18 cellular contexts compared by ENCODE assay signal in genomic region chr3:134037168-134037567, GRCh38. TPM values are rescaled to one million over a fixed set of nuclear protein-coding genes. Genes with fewer than 3 reads are reported as not detected.
DNase-seq lines count a peak whose midpoint lies in the region; ATAC-seq, FAIRE-seq and TF ChIP-seq lines count a peak whose summit lies in the region.
"Had no signal": no experiment of that assay in that cellular context is flagged by ENCODE, and none has a peak within 500 bp of the region (broad histone marks: within the 10 kb centered on the region; RNA-seq: fewer than 3 reads in every experiment).

No MANE protein-coding gene starts in this region.

- no peak for ATAC-seq in activated CD8-positive, alpha-beta memory T cell treated with anti-CD3 and anti-CD28 coated beads, Interleukin-2, amount 10 ng/mL, durations not matched to agents 7 days and 5 days
- no peak for ATAC-seq in natural killer cell treated with Interleukin-12 subunit alpha and Interleukin-12 subunit beta and Interleukin-15 and Interleukin-18, amount 100 ng/mL, for 72 hours

- H3K27me3 ChIP-seq in hepatocyte (no peaks in the 10 kb centered on the region), neuronal stem cell (ENCODE audit: control insufficient read depth in 3 of 3, insufficient read depth in 3 of 3, low read depth in 1 of 3, low read length in 3 of 3) (peaks cover 0 to 12% (median 0%) of the 10 kb centered on the region in 3 experiments), small intestine (ENCODE audit: control insufficient read depth in 2 of 2, insufficient read depth in 2 of 2, low read length in 2 of 2) (no peaks in the 10 kb centered on the region)
- H3K27me3 ChIP-seq: BLaER1 had no signal

- no peak for FAIRE-seq in small intestine (lab: Jason Lieb, UNC)
- FAIRE-seq: GM19239, H1 had no signal

- peak overlapping the region; percentile 31 for H3K23ac ChIP-seq in neuronal stem cell (ENCODE audit: low read depth, low read length, poor library complexity)

- H3K9me2 ChIP-seq in hepatocyte (replicated peaks; ENCODE audit: insufficient read depth), result no peaks in the 10 kb centered on the region

- no peak overlapping the region for H3K4me3 Mint-ChIP-seq in activated CD8-positive, alpha-beta memory T cell treated with anti-CD3 and anti-CD28 coated beads, Interleukin-2, amount 10 ng/mL, durations not matched to agents 7 days and 5 days
- no peak overlapping the region for H3K4me3 Mint-ChIP-seq in natural killer cell treated with Interleukin-12 subunit alpha and Interleukin-12 subunit beta and Interleukin-15 and Interleukin-18, amount 100 ng/mL, for 72 hours
- H3K4me3 Mint-ChIP-seq: CD8-positive, alpha-beta memory T cell had no signal

- H3K4me3 ChIP-seq in hepatocyte (no peak overlapping the region), neuronal stem cell (ENCODE audit: low read length in 2 of 2) (no peak overlapping the region), small intestine (ENCODE audit: low read depth in 1 of 2, low read length in 2 of 2) (no peak overlapping the region)
- H3K4me3 ChIP-seq: BLaER1, HAP-1 had no signal

- H3K27ac Mint-ChIP-seq in activated CD8-positive, alpha-beta memory T cell treated with anti-CD3 and anti-CD28 coated beads, Interleukin-2, amount 10 ng/mL, durations not matched to agents 7 days and 5 days, result no peak overlapping the region
- H3K27ac Mint-ChIP-seq in natural killer cell treated with Interleukin-12 subunit alpha and Interleukin-12 subunit beta and Interleukin-15 and Interleukin-18, amount 100 ng/mL, for 72 hours, result no peak overlapping the region

- DNase-seq in activated CD8-positive, alpha-beta memory T cell treated with anti-CD3 and anti-CD28 coated beads, Interleukin-2, amount 10 ng/mL, durations not matched to agents 7 days and 5 days, result peak; percentile 37
- no peak for DNase-seq in activated CD8-positive, alpha-beta memory T cell treated with anti-CD3 and anti-CD28 coated beads, Interleukin-2, amount 50 U/mL, for 48 hours
- DNase-seq in hepatocyte (ENCODE audit: low spot score) (no peak), neuronal stem cell (ENCODE audit: low spot score) (no peak), small intestine (peak; percentile 45), NCI-H187 treated with DMSO at 0.1 percent for 48 hours (lab: John Stamatoyannopoulos, UW) (no peak), NCI-H1105 treated with DMSO at 0.1 percent for 48 hours (lab: John Stamatoyannopoulos, UW) (no peak)
- no peak for DNase-seq in natural killer cell treated with Interleukin-12 subunit alpha and Interleukin-12 subunit beta and Interleukin-15 and Interleukin-18, amount 100 ng/mL, for 72 hours (ENCODE audit: low spot score)
- DNase-seq: 8988T; AML-193; Caco-2; CD8-positive, alpha-beta memory T cell; DMS53; GF-D8 had no signal

- H3K18ac ChIP-seq in neuronal stem cell (ENCODE audit: low read length), result peak overlapping the region; percentile 27

- H3K9me3 ChIP-seq in hepatocyte (ENCODE audit: low read depth) (no peaks in the 10 kb centered on the region), neuronal stem cell (replicated peaks in 1 of 2; ENCODE audit: control insufficient read depth in 2 of 2, insufficient read depth in 1 of 2, low read depth in 1 of 2, low read length in 2 of 2) (no peaks in the 10 kb centered on the region), small intestine (ENCODE audit: control insufficient read depth, low read depth) (no peaks in the 10 kb centered on the region)
- H3K9me3 ChIP-seq: Caco-2 had no signal

- H3K27ac ChIP-seq in hepatocyte, result peak overlapping the region; percentile 98
- H3K27ac ChIP-seq in neuronal stem cell (replicated peaks; ENCODE audit: low read length), result no peak overlapping the region
- peak overlapping the region in 1 of 2 donors; percentile 90 for H3K27ac ChIP-seq in small intestine (ENCODE audit: low read depth in 1 of 2, low read length in 1 of 2)
- H3K27ac ChIP-seq: BLaER1 had no signal

- H3K36me3 ChIP-seq in hepatocyte (replicated peaks; ENCODE audit: insufficient read depth, low read depth) (no peaks in the 10 kb centered on the region), neuronal stem cell (replicated peaks in 1 of 2; ENCODE audit: control insufficient read depth in 2 of 2, insufficient read depth in 2 of 2, low read length in 2 of 2) (no peaks in the 10 kb centered on the region), small intestine (ENCODE audit: control insufficient read depth in 2 of 2, insufficient read depth in 2 of 2, low read length in 2 of 2) (no peaks in the 10 kb centered on the region)
- H3K36me3 ChIP-seq: BLaER1, HAP-1 had no signal

- no peaks in the 10 kb centered on the region for H3K4me1 Mint-ChIP-seq in activated CD8-positive, alpha-beta memory T cell treated with anti-CD3 and anti-CD28 coated beads, Interleukin-2, amount 10 ng/mL, durations not matched to agents 7 days and 5 days
- no peaks in the 10 kb centered on the region for H3K4me1 Mint-ChIP-seq in natural killer cell treated with Interleukin-12 subunit alpha and Interleukin-12 subunit beta and Interleukin-15 and Interleukin-18, amount 100 ng/mL, for 72 hours (ENCODE audit: low read depth in 2 of 2)
- H3K4me1 Mint-ChIP-seq: CD8-positive, alpha-beta memory T cell had no signal

- WGBS in hepatocyte (ENCODE audit: low lambda C conversion rate, missing lambda C conversion rate), result 68% methylated on average over 5 of the region's 5 CpGs
- no CpG with 5 or more reads among the region's 5 CpGs for WGBS in neuronal stem cell (ENCODE audit: extremely low coverage in 2 of 2, insufficient read length in 2 of 2, insufficient replicate concordance in 1 of 2), 2 donors
- WGBS in small intestine, 3 donors, result 60 to 81% (median 71%) methylated on average over 5 of the region's 5 CpGs

- no peaks in the 10 kb centered on the region for H3K79me2 ChIP-seq in hepatocyte

- H3K9me3 Mint-ChIP-seq in activated CD8-positive, alpha-beta memory T cell treated with anti-CD3 and anti-CD28 coated beads, Interleukin-2, amount 10 ng/mL, durations not matched to agents 7 days and 5 days (ENCODE audit: low read depth), result peaks cover 3% of the 10 kb centered on the region
- H3K9me3 Mint-ChIP-seq in natural killer cell treated with Interleukin-12 subunit alpha and Interleukin-12 subunit beta and Interleukin-15 and Interleukin-18, amount 100 ng/mL, for 72 hours, result no peaks in the 10 kb centered on the region

- no peaks in the 10 kb centered on the region for H3K79me1 ChIP-seq in neuronal stem cell (ENCODE audit: low read depth, low read length)

- no peak overlapping the region for H2BK120ac ChIP-seq in neuronal stem cell (ENCODE audit: low read depth, low read length)

- no peaks in the 10 kb centered on the region for H4K20me1 ChIP-seq in hepatocyte (ENCODE audit: insufficient read depth, poor library complexity, severe bottlenecking)
- H4K20me1 ChIP-seq: BLaER1 had no signal

- no peaks in the 10 kb centered on the region for H3K36me3 Mint-ChIP-seq in activated CD8-positive, alpha-beta memory T cell treated with anti-CD3 and anti-CD28 coated beads, Interleukin-2, amount 10 ng/mL, durations not matched to agents 7 days and 5 days
- H3K36me3 Mint-ChIP-seq in natural killer cell treated with Interleukin-12 subunit alpha and Interleukin-12 subunit beta and Interleukin-15 and Interleukin-18, amount 100 ng/mL, for 72 hours, result no peaks in the 10 kb centered on the region
- H3K36me3 Mint-ChIP-seq: CD8-positive, alpha-beta memory T cell had no signal

- no peak overlapping the region for H3K9ac ChIP-seq in neuronal stem cell (ENCODE audit: low read depth, low read length, poor library complexity)
- H3K9ac ChIP-seq: BLaER1 had no signal

- no peak overlapping the region for H3K4ac ChIP-seq in neuronal stem cell (ENCODE audit: low read length)

- H2BK15ac ChIP-seq in neuronal stem cell (ENCODE audit: low read length), result no peak overlapping the region

- H2AFZ ChIP-seq in hepatocyte (no peak overlapping the region), neuronal stem cell (ENCODE audit: low read length) (no peak overlapping the region)

- H3K4me1 ChIP-seq in hepatocyte (ENCODE audit: insufficient read depth), result peaks cover 22% of the 10 kb centered on the region
- H3K4me1 ChIP-seq in neuronal stem cell (ENCODE audit: control insufficient read depth in 2 of 2, insufficient read depth in 1 of 2, low read depth in 1 of 2, low read length in 2 of 2), result peaks cover 0 to 4% of the 10 kb centered on the region in 2 donors
- H3K4me1 ChIP-seq in small intestine (ENCODE audit: control insufficient read depth in 2 of 2, insufficient read depth in 1 of 2, low read depth in 1 of 2, low read length in 1 of 2), result peaks cover 0 to 4% of the 10 kb centered on the region in 2 donors
- H3K4me1 ChIP-seq: BLaER1, HAP-1 had no signal

- no peak overlapping the region for H4K91ac ChIP-seq in neuronal stem cell (ENCODE audit: low read depth, low read length, poor library complexity)

- TF ChIP-seq CTCF in hepatocyte (IDR thresholded peaks at IDR 0.05; ENCODE audit: poor library complexity), result no peak

- H3K4me2 ChIP-seq in hepatocyte (no peak overlapping the region), neuronal stem cell (ENCODE audit: insufficient read depth, low read length, poor library complexity, severe bottlenecking) (no peak overlapping the region)
- H3K4me2 ChIP-seq: BLaER1 had no signal

- H2BK5ac ChIP-seq in neuronal stem cell (ENCODE audit: low read length), result no peak overlapping the region

- CTCF ChIA-PET in activated CD8-positive, alpha-beta memory T cell treated with anti-CD3 and anti-CD28 coated beads, Interleukin-2, amount 10 ng/mL, durations not matched to agents 7 days and 5 days (lab: Charles Lee), result no interaction called here

- no peak overlapping the region for H2BK12ac ChIP-seq in neuronal stem cell (ENCODE audit: low read length)

- peaks cover 11% of the 10 kb centered on the region for H3K27me3 Mint-ChIP-seq in activated CD8-positive, alpha-beta memory T cell treated with anti-CD3 and anti-CD28 coated beads, Interleukin-2, amount 10 ng/mL, durations not matched to agents 7 days and 5 days
- H3K27me3 Mint-ChIP-seq in natural killer cell treated with Interleukin-12 subunit alpha and Interleukin-12 subunit beta and Interleukin-15 and Interleukin-18, amount 100 ng/mL, for 72 hours, result peaks cover 2 to 15% of the 10 kb centered on the region in 2 donors

- no peak overlapping the region for H2AK5ac ChIP-seq in neuronal stem cell (ENCODE audit: low read depth, low read length)

- no peak overlapping the region for H3K14ac ChIP-seq in neuronal stem cell (ENCODE audit: low read length)

- no peak overlapping the region for H4K8ac ChIP-seq in neuronal stem cell (ENCODE audit: low read depth, low read length)

RNA-seq across cellular contexts. Expression of gene SLCO2A1, which starts 7.4 kb away (rescaled TPM):
- total RNA-seq in activated CD8-positive, alpha-beta memory T cell treated with anti-CD3 and anti-CD28 coated beads, Interleukin-2, amount 10 ng/mL, durations not matched to agents 7 days and 5 days, result not detected
- total RNA-seq in hepatocyte, result 2.2 and 2.3 TPM in 2 replicates
- polyA plus RNA-seq in hepatocyte, result 7.0 and 8.4 TPM in 2 replicates
- polyA plus RNA-seq in neuronal stem cell (2013, experiment 1 of 2), result 0.60 TPM
- polyA plus RNA-seq in neuronal stem cell (2013, experiment 2 of 2), result 0.82 TPM
- 10 to 100 TPM in 1 of 3 donors, 1 to 10 TPM in 2; 1.6 to 36.7 (median 1.9) TPM for polyA plus RNA-seq in small intestine
- not detected for total RNA-seq in natural killer cell treated with Interleukin-12 subunit alpha and Interleukin-12 subunit beta and Interleukin-15 and Interleukin-18, amount 100 ng/mL, for 72 hours
- total RNA-seq: CD8-positive, alpha-beta memory T cell had no signal
- polyA plus RNA-seq: CD8-positive, alpha-beta memory T cell had no signal

Comparison
In these comparisons a context has a peak if more than half of its experiments do, and no peak if none do; other contexts are left out.
1. DNase-seq: peak in activated CD8-positive, alpha-beta memory T cell treated with anti-CD3 and anti-CD28 coated beads, Interleukin-2, amount 10 ng/mL, durations not matched to agents 7 days and 5 days (single experiment) and small intestine (single experiment); none in activated CD8-positive, alpha-beta memory T cell treated with anti-CD3 and anti-CD28 coated beads, Interleukin-2, amount 50 U/mL, for 48 hours (single experiment), hepatocyte (single experiment), neuronal stem cell (single experiment), NCI-H187 treated with DMSO at 0.1 percent for 48 hours (single experiment), natural killer cell treated with Interleukin-12 subunit alpha and Interleukin-12 subunit beta and Interleukin-15 and Interleukin-18, amount 100 ng/mL, for 72 hours (single experiment) and NCI-H1105 treated with DMSO at 0.1 percent for 48 hours (single experiment).